In the genomic region with DNA sequence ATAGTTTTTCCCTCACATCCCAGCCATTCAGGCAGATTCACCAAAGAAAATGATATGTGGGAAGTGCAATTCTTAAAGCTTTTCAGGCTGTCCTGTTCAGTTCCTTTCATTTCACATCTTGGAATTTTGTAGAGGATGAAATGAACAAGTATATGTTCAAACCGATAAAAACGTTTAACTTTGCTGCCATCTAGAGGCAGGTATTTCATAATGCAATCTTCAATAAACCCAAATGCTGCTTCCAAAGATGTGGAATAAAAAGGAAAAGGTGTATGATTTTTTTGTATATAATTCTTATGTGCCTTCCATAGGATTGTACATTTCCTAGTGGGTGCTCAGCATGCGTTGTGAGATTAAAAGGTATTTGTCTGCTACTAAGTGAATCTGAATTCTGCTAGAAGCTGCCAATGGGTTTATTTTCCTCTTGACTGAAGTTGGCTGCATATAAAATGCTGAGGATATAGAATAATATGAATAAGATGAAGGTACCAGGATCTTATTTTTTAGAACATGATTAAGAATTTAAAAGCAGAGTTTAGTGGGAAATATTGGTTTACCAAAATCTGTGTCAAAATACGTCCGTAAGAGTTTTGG, we compare ENCODE assay signal across 8 cellular contexts.
DNase-seq lines count a peak whose midpoint lies in the region; ATAC-seq and TF ChIP-seq lines count a peak whose summit lies in the region.

No MANE protein-coding gene starts in this region.

- H3K4me3 ChIP-seq in GM12864 (ENCODE audit: low read depth, low read length) (no peak overlapping the region), adipocyte (ENCODE audit: low read length) (peak overlapping the region; percentile 40), stomach (no peak overlapping the region)

- H3K27ac Mint-ChIP-seq in stimulated activated naive B cell treated with anti-CD40 and anti-IgM and Interleukin-4, amounts not matched to agents 10 μg/mL and 1 μg/mL and 100 μg/mL, for 72 hours, result no peak overlapping the region

- H3K4me1 Mint-ChIP-seq in stimulated activated naive B cell treated with anti-CD40 and anti-IgM and Interleukin-4, amounts not matched to agents 10 μg/mL and 1 μg/mL and 100 μg/mL, for 72 hours, result peaks cover 10 to 16% of the 10 kb centered on the region in 2 donors

- peak; percentile 48 for ATAC-seq in left ventricle myocardium superior
- ATAC-seq in HG03521 (IDR thresholded peaks at IDR 0.05; ENCODE audit: unreplicated experiment), result no peak
- ATAC-seq in stimulated activated naive B cell treated with anti-CD40 and anti-IgM and Interleukin-4, amounts not matched to agents 10 μg/mL and 1 μg/mL and 100 μg/mL, for 72 hours (replicated peaks), result no peak
- ATAC-seq in GM21786 (IDR thresholded peaks at IDR 0.05; ENCODE audit: unreplicated experiment), result no peak

- H3K4me1 ChIP-seq in adipocyte (ENCODE audit: control insufficient read depth, insufficient read depth, low read length) (peaks cover 2% of the 10 kb centered on the region), stomach (peaks cover 0 to 11% (median 0%) of the 10 kb centered on the region in 4 donors)

- no peaks in the 10 kb centered on the region for H3K27me3 Mint-ChIP-seq in stimulated activated naive B cell treated with anti-CD40 and anti-IgM and Interleukin-4, amounts not matched to agents 10 μg/mL and 1 μg/mL and 100 μg/mL, for 72 hours

- H3K9ac ChIP-seq in adipocyte (ENCODE audit: low read length), result no peak overlapping the region

- no peaks in the 10 kb centered on the region for H3K36me3 ChIP-seq in adipocyte (ENCODE audit: control insufficient read depth, insufficient read depth, low read length, severe bottlenecking)
- H3K36me3 ChIP-seq in stomach, result no peaks in the 10 kb centered on the region

- no peak overlapping the region for H3K27ac ChIP-seq in stomach

- H3K36me3 Mint-ChIP-seq in stimulated activated naive B cell treated with anti-CD40 and anti-IgM and Interleukin-4, amounts not matched to agents 10 μg/mL and 1 μg/mL and 100 μg/mL, for 72 hours, result no peaks in the 10 kb centered on the region

- TF ChIP-seq CTCF in GM12864 (IDR thresholded peaks at IDR 0.05; ENCODE audit: low read depth, low read length, missing control alignments) (peak; percentile 50), stomach (IDR thresholded peaks at IDR 0.05) (peak in 5 of 7 experiments; percentile 40 to 75 (median 63))

- H3K9me3 ChIP-seq in adipocyte (ENCODE audit: control insufficient read depth, low read length) (no peaks in the 10 kb centered on the region), stomach (no peaks in the 10 kb centered on the region)

- no peaks in the 10 kb centered on the region for H3K27me3 ChIP-seq in adipocyte (replicated peaks; ENCODE audit: control insufficient read depth, insufficient read depth, low read length)
- no peaks in the 10 kb centered on the region for H3K27me3 ChIP-seq in stomach

- DNase-seq in GM12864 (ENCODE audit: low read depth) (no peak), NCI-H146 treated with DMSO at 0.1 percent for 48 hours (lab: John Stamatoyannopoulos, UW; ENCODE audit: unreplicated experiment) (peak; percentile 1), adipocyte (ENCODE audit: low read depth) (peak; percentile 90), left ventricle myocardium superior (no peak), stomach (no peak)
- DNase-seq in stimulated activated naive B cell treated with anti-CD40 and anti-IgM and Interleukin-4, amounts not matched to agents 10 μg/mL and 1 μg/mL and 100 μg/mL, for 72 hours, result no peak

- WGBS in stomach, 5 donors, result 37 to 42% (median 40%) methylated on average over 5 of the region's 5 CpGs

- H3K9me3 Mint-ChIP-seq in stimulated activated naive B cell treated with anti-CD40 and anti-IgM and Interleukin-4, amounts not matched to agents 10 μg/mL and 1 μg/mL and 100 μg/mL, for 72 hours, result no peaks in the 10 kb centered on the region

- intact Hi-C loops in left ventricle myocardium superior (cut with micrococcal nuclease), result loop anchor here (2.0 to 5.0 kb wide), 2 partner anchors 248 to 353 kb away; no protein-coding TSS in a partner anchor
- intact Hi-C loops in stomach (cut with DNase I; ENCODE audit: low total_unique reads), result no loop called here

- H3K4me3 Mint-ChIP-seq in stimulated activated naive B cell treated with anti-CD40 and anti-IgM and Interleukin-4, amounts not matched to agents 10 μg/mL and 1 μg/mL and 100 μg/mL, for 72 hours, result no peak overlapping the region

- TF ChIP-seq EP300 in stomach (IDR thresholded peaks at IDR 0.05), result no peak

- no peak for TF ChIP-seq POLR2A in stomach (IDR thresholded peaks at IDR 0.05)

Comparison
In these comparisons a context has a peak if more than half of its experiments do, and no peak if none do; other contexts are left out.
1. DNase-seq: peak in NCI-H146 treated with DMSO at 0.1 percent for 48 hours (single experiment) and adipocyte (single experiment); none in GM12864 (single experiment), left ventricle myocardium superior (single experiment), stomach (single experiment) and stimulated activated naive B cell treated with anti-CD40 and anti-IgM and Interleukin-4, amounts not matched to agents 10 μg/mL and 1 μg/mL and 100 μg/mL, for 72 hours (single experiment).